In genomic region chr1:94413311-94413710, GRCh38 we compare ENCODE assay signal across 19 cellular contexts.
"Had no signal": no experiment of that assay in that cellular context is flagged by ENCODE, and none has a peak within 500 bp of the region (broad histone marks: within the 10 kb centered on the region; RNA-seq: fewer than 3 reads in every experiment).

No MANE protein-coding gene starts in this region.

- H3K9me3 ChIP-seq: heart right ventricle, neutrophil, pancreas, psoas muscle, right atrium auricular region had no signal

- H3K4me3 ChIP-seq: heart right ventricle, pancreas, psoas muscle, right atrium auricular region had no signal

- H3K27me3 ChIP-seq: pancreas, right atrium auricular region had no signal

- H3K27ac ChIP-seq: epithelial cell of prostate, heart right ventricle, neutrophil, pancreas, psoas muscle, right atrium auricular region, WERI-Rb-1 had no signal

- ATAC-seq: activated CD8-positive, alpha-beta memory T cell treated with anti-CD3 and anti-CD28 coated beads, Interleukin-2, amount 10 ng/mL, durations not matched to agents 7 days and 5 days; activated CD8-positive, alpha-beta T cell treated with anti-CD3 and anti-CD28 coated beads for 36 hours; heart right ventricle; left colon; pancreas; psoas muscle; stimulated activated naive CD8-positive, alpha-beta T cell treated with anti-CD3 and anti-CD28 coated beads, Interleukin-15, Interleukin-2, amounts not matched to agents 100 U/mL and 50 U/mL, for 24 hours had no signal

- DNase-seq: activated CD4-positive, alpha-beta T cell treated with anti-CD3 and anti-CD28 coated beads, Interleukin-2, amount 10 ng/mL, durations not matched to agents 7 days and 5 days; activated CD4-positive, CD25-positive, alpha-beta regulatory T cell treated with anti-CD3 and anti-CD28 coated beads, Interleukin-2, amount 50 U/mL, for 72 hours; activated CD8-positive, alpha-beta memory T cell treated with anti-CD3 and anti-CD28 coated beads, Interleukin-2, amount 10 ng/mL, durations not matched to agents 7 days and 5 days; activated CD8-positive, alpha-beta T cell treated with anti-CD3 and anti-CD28 coated beads for 36 hours; activated gamma-delta T cell treated with Interleukin-2 at 50 U/mL for 16 hours; activated naive CD8-positive, alpha-beta T cell treated with anti-CD3 and anti-CD28 coated beads for 36 hours; activated T-cell treated with anti-CD3 and anti-CD28 coated beads, Interleukin-2, amount 50 U/mL, for 1 hour; heart right ventricle; left colon; mesenchymal stem cell; pancreas; psoas muscle; stimulated activated CD4-positive, alpha-beta T cell treated with anti-CD3 and anti-CD28 coated beads, Interleukin-4, amount 100 ng/mL, for 24 hours; stimulated activated naive CD8-positive, alpha-beta T cell treated with anti-CD3 and anti-CD28 coated beads, Interleukin-15, Interleukin-2, amounts not matched to agents 100 U/mL and 50 U/mL, for 24 hours; T-helper 9 cell; WERI-Rb-1 had no signal

- H3K36me3 ChIP-seq: heart right ventricle, neutrophil, pancreas, right atrium auricular region had no signal
